Comparison of ENCODE assay signal across 1 cellular context in genomic region chr12:11486623-11487444, GRCh38.
TF ChIP-seq lines count a peak whose summit lies in the region.

No MANE protein-coding gene starts in this region.

TF ChIP-seq in HEK293, 187 proteins besides CTCF, POLR2A, EP300 and RAD21 (continued from another document):
- no peak for TF ChIP-seq ZBTB6 (tag by site-specific recombination; IDR thresholded peaks at IDR 0.05)
- no peak for TF ChIP-seq ZNF223 (tag by site-specific recombination; IDR thresholded peaks at IDR 0.05)
- TF ChIP-seq ZNF521 (tag by site-specific recombination; IDR thresholded peaks at IDR 0.05): no peak
- no peak for TF ChIP-seq RBAK (tag by site-specific recombination; IDR thresholded peaks at IDR 0.05)
- TF ChIP-seq MYNN (tag by site-specific recombination; IDR thresholded peaks at IDR 0.05; ENCODE audit: borderline replicate concordance): no peak
- TF ChIP-seq ZNF132 (tag by site-specific recombination; IDR thresholded peaks at IDR 0.05; ENCODE audit: borderline replicate concordance): no peak
- no peak for TF ChIP-seq PRDM1 (tag by site-specific recombination; IDR thresholded peaks at IDR 0.05)
- no peak for TF ChIP-seq ZNF335 (tag by site-specific recombination; conservative IDR thresholded peaks at IDR 0.05)
- no peak for TF ChIP-seq ZNF26 (tag by site-specific recombination; IDR thresholded peaks at IDR 0.05)
- no peak for TF ChIP-seq ZNF274 (IDR thresholded peaks at IDR 0.05; ENCODE audit: low read length)
- TF ChIP-seq ZNF274 (tag by site-specific recombination; IDR thresholded peaks at IDR 0.05; ENCODE audit: borderline replicate concordance): no peak
- TF ChIP-seq ZNF571 (tag by site-specific recombination; IDR thresholded peaks at IDR 0.05): no peak
- no peak for TF ChIP-seq ZNF10 (tag by site-specific recombination; IDR thresholded peaks at IDR 0.05)
- TF ChIP-seq, protein P1, sequence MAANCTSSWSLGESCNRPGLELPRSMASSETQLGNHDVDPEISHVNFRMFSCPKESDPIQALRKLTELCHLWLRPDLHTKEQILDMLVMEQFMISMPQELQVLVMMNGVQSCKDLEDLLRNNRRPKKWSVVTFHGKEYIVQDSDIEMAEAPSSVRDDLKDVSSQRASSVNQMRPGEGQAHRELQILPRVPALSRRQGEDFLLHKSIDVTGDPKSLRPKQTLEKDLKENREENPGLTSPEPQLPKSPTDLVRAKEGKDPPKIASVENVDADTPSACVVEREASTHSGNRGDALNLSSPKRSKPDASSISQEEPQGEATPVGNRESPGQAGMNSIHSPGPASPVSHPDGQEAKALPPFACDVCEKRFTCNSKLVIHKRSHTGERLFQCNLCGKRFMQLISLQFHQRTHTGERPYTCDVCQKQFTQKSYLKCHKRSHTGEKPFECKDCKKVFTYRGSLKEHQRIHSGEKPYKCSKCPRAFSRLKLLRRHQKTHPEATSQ (tag by site-specific recombination; IDR thresholded peaks at IDR 0.05): no peak
- no peak for TF ChIP-seq ZNF76 (tag by site-specific recombination; IDR thresholded peaks at IDR 0.05; ENCODE audit: borderline replicate concordance, low read depth)
- peak; percentile 83; the same call in 1 of the 2 replicates for TF ChIP-seq ZNF660 (tag by site-specific recombination; IDR thresholded peaks at IDR 0.05)
- TF ChIP-seq ZNF214 (tag by site-specific recombination; IDR thresholded peaks at IDR 0.05; ENCODE audit: borderline replicate concordance): no peak
- no peak for TF ChIP-seq IKZF3 (tag by site-specific recombination; IDR thresholded peaks at IDR 0.05)
- no peak for TF ChIP-seq ZNF311 (tag by site-specific recombination; IDR thresholded peaks at IDR 0.05; ENCODE audit: borderline replicate concordance)
- no peak for TF ChIP-seq TRIM28 (IDR thresholded peaks at IDR 0.05; ENCODE audit: borderline replicate concordance, low read length)
- no peak for TF ChIP-seq GLI2 (tag by site-specific recombination; IDR thresholded peaks at IDR 0.05; ENCODE audit: borderline replicate concordance, low read depth)
- no peak for TF ChIP-seq ZNF843 (tag by site-specific recombination; IDR thresholded peaks at IDR 0.05)
- no peak for TF ChIP-seq KLF17 (tag by site-specific recombination; IDR thresholded peaks at IDR 0.05)
- TF ChIP-seq ZNF449 (tag by site-specific recombination; IDR thresholded peaks at IDR 0.05): no peak
- TF ChIP-seq KLF16 (tag by site-specific recombination; IDR thresholded peaks at IDR 0.05): no peak
- TF ChIP-seq, protein P2, sequence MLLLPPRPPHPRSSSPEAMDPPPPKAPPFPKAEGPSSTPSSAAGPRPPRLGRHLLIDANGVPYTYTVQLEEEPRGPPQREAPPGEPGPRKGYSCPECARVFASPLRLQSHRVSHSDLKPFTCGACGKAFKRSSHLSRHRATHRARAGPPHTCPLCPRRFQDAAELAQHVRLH (tag by site-specific recombination; IDR thresholded peaks at IDR 0.05): no peak
- TF ChIP-seq ZNF701 (tag by site-specific recombination; IDR thresholded peaks at IDR 0.05): no peak
- no peak for TF ChIP-seq ZBTB48 (tag by site-specific recombination; IDR thresholded peaks at IDR 0.05)
- no peak for TF ChIP-seq ZSCAN23 (tag by site-specific recombination; IDR thresholded peaks at IDR 0.05)
- no peak for TF ChIP-seq OSR2 (tag by site-specific recombination; IDR thresholded peaks at IDR 0.05)
- no peak for TF ChIP-seq SALL2 (tag by site-specific recombination; IDR thresholded peaks at IDR 0.05; ENCODE audit: borderline replicate concordance)
- peak; percentile 64; the same call in 1 of the 2 replicates for TF ChIP-seq GFI1B (tag by site-specific recombination; IDR thresholded peaks at IDR 0.05)
- no peak for TF ChIP-seq ZNF513 (tag by site-specific recombination; IDR thresholded peaks at IDR 0.05)
- no peak for TF ChIP-seq ZNF416 (tag by site-specific recombination; IDR thresholded peaks at IDR 0.05)
- TF ChIP-seq ZBTB7A (tag by site-specific recombination; IDR thresholded peaks at IDR 0.05; ENCODE audit: low read depth): no peak
- no peak for TF ChIP-seq ZBTB8A (tag by site-specific recombination; IDR thresholded peaks at IDR 0.05)
- no peak for TF ChIP-seq ZNF324 (tag by site-specific recombination; IDR thresholded peaks at IDR 0.05)
- TF ChIP-seq ZNF133 (tag by site-specific recombination; IDR thresholded peaks at IDR 0.05): no peak
- no peak for TF ChIP-seq HOXA7 (CRISPR knock-in tag; IDR thresholded peaks at IDR 0.05; ENCODE audit: borderline replicate concordance)
- 0 out of 2 replicates have a peak, but pooled peaks have one; percentile 24 for TF ChIP-seq ZNF184 (tag by site-specific recombination; IDR thresholded peaks at IDR 0.05)
- no peak for TF ChIP-seq ZNF555 (tag by site-specific recombination; conservative IDR thresholded peaks at IDR 0.05)
- TF ChIP-seq ZNF560 (tag by site-specific recombination; IDR thresholded peaks at IDR 0.05; ENCODE audit: borderline replicate concordance): no peak
- no peak for TF ChIP-seq ZNF473 (tag by site-specific recombination; IDR thresholded peaks at IDR 0.05)
- TF ChIP-seq, protein P3, sequence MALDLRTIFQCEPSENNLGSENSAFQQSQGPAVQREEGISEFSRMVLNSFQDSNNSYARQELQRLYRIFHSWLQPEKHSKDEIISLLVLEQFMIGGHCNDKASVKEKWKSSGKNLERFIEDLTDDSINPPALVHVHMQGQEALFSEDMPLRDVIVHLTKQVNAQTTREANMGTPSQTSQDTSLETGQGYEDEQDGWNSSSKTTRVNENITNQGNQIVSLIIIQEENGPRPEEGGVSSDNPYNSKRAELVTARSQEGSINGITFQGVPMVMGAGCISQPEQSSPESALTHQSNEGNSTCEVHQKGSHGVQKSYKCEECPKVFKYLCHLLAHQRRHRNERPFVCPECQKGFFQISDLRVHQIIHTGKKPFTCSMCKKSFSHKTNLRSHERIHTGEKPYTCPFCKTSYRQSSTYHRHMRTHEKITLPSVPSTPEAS (tag by site-specific recombination; IDR thresholded peaks at IDR 0.05): no peak
- TF ChIP-seq ZNF211 (tag by site-specific recombination; IDR thresholded peaks at IDR 0.05; ENCODE audit: low read depth): no peak
- no peak for TF ChIP-seq EGR2 (tag by site-specific recombination; IDR thresholded peaks at IDR 0.05; ENCODE audit: low read depth)
- TF ChIP-seq AEBP2 (tag by site-specific recombination; IDR thresholded peaks at IDR 0.05; ENCODE audit: borderline replicate concordance): no peak
- no peak for TF ChIP-seq ZNF266 (tag by site-specific recombination; IDR thresholded peaks at IDR 0.05; ENCODE audit: low read depth)
- TF ChIP-seq ZNF791 (tag by site-specific recombination; IDR thresholded peaks at IDR 0.05): no peak
- TF ChIP-seq, protein P4, sequence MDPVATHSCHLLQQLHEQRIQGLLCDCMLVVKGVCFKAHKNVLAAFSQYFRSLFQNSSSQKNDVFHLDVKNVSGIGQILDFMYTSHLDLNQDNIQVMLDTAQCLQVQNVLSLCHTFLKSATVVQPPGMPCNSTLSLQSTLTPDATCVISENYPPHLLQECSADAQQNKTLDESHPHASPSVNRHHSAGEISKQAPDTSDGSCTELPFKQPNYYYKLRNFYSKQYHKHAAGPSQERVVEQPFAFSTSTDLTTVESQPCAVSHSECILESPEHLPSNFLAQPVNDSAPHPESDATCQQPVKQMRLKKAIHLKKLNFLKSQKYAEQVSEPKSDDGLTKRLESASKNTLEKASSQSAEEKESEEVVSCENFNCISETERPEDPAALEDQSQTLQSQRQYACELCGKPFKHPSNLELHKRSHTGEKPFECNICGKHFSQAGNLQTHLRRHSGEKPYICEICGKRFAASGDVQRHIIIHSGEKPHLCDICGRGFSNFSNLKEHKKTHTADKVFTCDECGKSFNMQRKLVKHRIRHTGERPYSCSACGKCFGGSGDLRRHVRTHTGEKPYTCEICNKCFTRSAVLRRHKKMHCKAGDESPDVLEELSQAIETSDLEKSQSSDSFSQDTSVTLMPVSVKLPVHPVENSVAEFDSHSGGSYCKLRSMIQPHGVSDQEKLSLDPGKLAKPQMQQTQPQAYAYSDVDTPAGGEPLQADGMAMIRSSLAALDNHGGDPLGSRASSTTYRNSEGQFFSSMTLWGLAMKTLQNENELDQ (tag by site-specific recombination; IDR thresholded peaks at IDR 0.05; ENCODE audit: low read depth): no peak
- TF ChIP-seq ZNF423 (tag by site-specific recombination; IDR thresholded peaks at IDR 0.05): no peak
- TF ChIP-seq HOXD13 (CRISPR knock-in tag; IDR thresholded peaks at IDR 0.05; ENCODE audit: borderline replicate concordance): no peak
- TF ChIP-seq ZFP37 (tag by site-specific recombination; IDR thresholded peaks at IDR 0.05): 0 out of 2 replicates have a peak, but pooled peaks have one; percentile 33
- TF ChIP-seq ZNF654 (tag by site-specific recombination; IDR thresholded peaks at IDR 0.05; ENCODE audit: low read depth): peak; percentile 99
- no peak for TF ChIP-seq ZNF776 (tag by site-specific recombination; IDR thresholded peaks at IDR 0.05; ENCODE audit: borderline replicate concordance)
- TF ChIP-seq ZFP69B (tag by site-specific recombination; IDR thresholded peaks at IDR 0.05): no peak
